Comparison of ENCODE assay signal across 19 cellular contexts in the genomic region with DNA sequence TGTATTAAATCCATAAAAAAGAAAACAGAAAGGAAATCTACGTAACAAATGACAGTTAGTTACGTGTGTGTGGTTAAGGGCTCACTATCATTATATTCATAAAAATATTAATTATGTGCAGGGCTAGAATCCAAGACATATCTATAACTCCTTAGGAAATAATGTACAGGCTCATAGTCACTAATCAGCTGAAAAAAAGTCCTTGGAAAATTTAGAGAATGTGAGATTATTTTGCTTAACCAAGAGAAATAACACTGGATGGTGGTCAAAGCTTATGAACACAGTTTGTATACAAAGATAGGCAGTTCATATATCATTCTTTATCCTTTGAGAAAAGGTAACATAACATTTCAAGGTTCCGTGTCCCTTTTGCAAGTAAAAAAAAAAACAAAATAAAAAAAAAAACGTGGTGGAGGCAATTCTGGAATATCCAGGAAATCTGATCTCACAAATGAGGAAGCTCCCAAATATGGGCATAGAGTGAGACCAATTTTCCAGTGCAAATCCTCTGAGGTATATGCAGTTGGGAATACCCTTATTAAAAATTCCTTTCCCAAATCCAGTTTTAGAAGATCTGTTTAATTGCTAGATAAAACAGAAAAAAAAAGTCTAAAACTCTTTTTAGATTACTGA. TPM values are rescaled to one million over a fixed set of nuclear protein-coding genes. Genes with fewer than 3 reads are reported as not detected.
DNase-seq lines count a peak whose midpoint lies in the region; ATAC-seq, FAIRE-seq and TF ChIP-seq lines count a peak whose summit lies in the region.
"Had no signal": no experiment of that assay in that cellular context is flagged by ENCODE, and none has a peak within 500 bp of the region (broad histone marks: within the 10 kb centered on the region; RNA-seq: fewer than 3 reads in every experiment).

No MANE protein-coding gene starts in this region.

- H2AFZ ChIP-seq in astrocyte (ENCODE audit: low read depth, low read length), result no peak overlapping the region
- no peak overlapping the region for H2AFZ ChIP-seq in hepatocyte

- no peaks in the 10 kb centered on the region for H3K9me3 ChIP-seq in astrocyte (ENCODE audit: insufficient read depth, low read depth, low read length)
- no peaks in the 10 kb centered on the region for H3K9me3 ChIP-seq in hepatocyte (ENCODE audit: low read depth)
- H3K9me3 ChIP-seq in subcutaneous abdominal adipose tissue (ENCODE audit: control insufficient read depth in 5 of 5, low read length in 5 of 5), result no peaks in the 10 kb centered on the region
- H3K9me3 ChIP-seq: lower lobe of right lung, right lobe of liver had no signal

- DNase-seq in activated T-cell treated with anti-CD3 and anti-CD28 coated beads, Interleukin-2, amount 50 U/mL, for 24 hours, result no peak
- no peak for DNase-seq in activated T-cell treated with anti-CD3 and anti-CD28 coated beads, Interleukin-2, amount 50 U/mL, for 1 hour
- DNase-seq in astrocyte (ENCODE audit: low read depth) (peak; percentile 52), hepatocyte (ENCODE audit: low spot score) (no peak), Kasumi-1 (lab: John Stamatoyannopoulos, UW) (no peak), NCI-H748 (lab: John Stamatoyannopoulos, UW; ENCODE audit: unreplicated experiment) (no peak)
- DNase-seq: H7; KBM-7; lower lobe of right lung; NCI-H1417 treated with DMSO at 0.1 percent for 48 hours; NCI-H524; right lobe of liver; stimulated activated CD4-positive, alpha-beta T cell treated with anti-CD3 and anti-CD28 coated beads, Interleukin-4, amount 100 ng/mL, for 4 hours had no signal

- H4K20me1 ChIP-seq in astrocyte (ENCODE audit: insufficient read depth, low read length) (no peaks in the 10 kb centered on the region), hepatocyte (ENCODE audit: insufficient read depth, poor library complexity, severe bottlenecking) (no peaks in the 10 kb centered on the region)

- peak overlapping the region; percentile 90 for H3K27ac Mint-ChIP-seq in activated T-cell treated with anti-CD3 and anti-CD28 coated beads, Interleukin-2, amount 50 U/mL, for 24 hours
- H3K27ac Mint-ChIP-seq in astrocyte (ENCODE audit: unreplicated experiment), result no peak overlapping the region

- no peaks in the 10 kb centered on the region for H3K9me3 Mint-ChIP-seq in activated T-cell treated with anti-CD3 and anti-CD28 coated beads, Interleukin-2, amount 50 U/mL, for 24 hours
- no peaks in the 10 kb centered on the region for H3K9me3 Mint-ChIP-seq in astrocyte (ENCODE audit: unreplicated experiment)
- H3K9me3 Mint-ChIP-seq: neural crest cell had no signal

- WGBS in hepatocyte (ENCODE audit: low lambda C conversion rate, missing lambda C conversion rate), result 43% methylated on average over 4 of the region's 4 CpGs

- no peak overlapping the region for H3K4me3 Mint-ChIP-seq in activated T-cell treated with anti-CD3 and anti-CD28 coated beads, Interleukin-2, amount 50 U/mL, for 24 hours
- no peak overlapping the region for H3K4me3 Mint-ChIP-seq in astrocyte (ENCODE audit: unreplicated experiment)
- H3K4me3 Mint-ChIP-seq: neural crest cell had no signal

- H3K79me2 ChIP-seq in astrocyte (ENCODE audit: insufficient read depth, low read length) (no peaks in the 10 kb centered on the region), hepatocyte (no peaks in the 10 kb centered on the region)

- H3K27ac ChIP-seq in astrocyte (ENCODE audit: low read depth, low read length) (peak overlapping the region; percentile 64), hepatocyte (peak overlapping the region; percentile 67), subcutaneous abdominal adipose tissue (ENCODE audit: low read depth, low read length) (peak overlapping the region; percentile 24)
- H3K27ac ChIP-seq: lower lobe of right lung, right lobe of liver had no signal

- peaks cover 21% of the 10 kb centered on the region for H3K4me1 ChIP-seq in astrocyte (ENCODE audit: insufficient read depth, low read length)
- peaks cover 11% of the 10 kb centered on the region for H3K4me1 ChIP-seq in hepatocyte (ENCODE audit: insufficient read depth)
- H3K4me1 ChIP-seq in subcutaneous abdominal adipose tissue (ENCODE audit: control insufficient read depth in 5 of 5, insufficient read depth in 5 of 5, low read length in 5 of 5), result peaks cover 5 to 23% (median 12%) of the 10 kb centered on the region in 5 donors
- H3K4me1 ChIP-seq: right lobe of liver had no signal

- H3K27me3 ChIP-seq in astrocyte (ENCODE audit: insufficient read depth, low read length) (no peaks in the 10 kb centered on the region), hepatocyte (no peaks in the 10 kb centered on the region), subcutaneous abdominal adipose tissue (ENCODE audit: control insufficient read depth in 5 of 5, insufficient read depth in 4 of 5, low read length in 5 of 5) (no peaks in the 10 kb centered on the region)
- H3K27me3 ChIP-seq: right lobe of liver had no signal

- H3K4me3 ChIP-seq in astrocyte (ENCODE audit: insufficient read depth, low read depth, low read length), result no peak overlapping the region
- no peak overlapping the region for H3K4me3 ChIP-seq in hepatocyte
- no peak overlapping the region for H3K4me3 ChIP-seq in subcutaneous abdominal adipose tissue (ENCODE audit: low read depth in 1 of 5, low read length in 5 of 5)
- H3K4me3 ChIP-seq: lower lobe of right lung, right lobe of liver had no signal

- H3K36me3 ChIP-seq in astrocyte (ENCODE audit: insufficient read depth, low read length), result no peaks in the 10 kb centered on the region
- H3K36me3 ChIP-seq in hepatocyte (replicated peaks; ENCODE audit: insufficient read depth, low read depth), result no peaks in the 10 kb centered on the region
- H3K36me3 ChIP-seq in subcutaneous abdominal adipose tissue (ENCODE audit: control insufficient read depth in 5 of 5, insufficient read depth in 5 of 5, low read length in 5 of 5), result no peaks in the 10 kb centered on the region
- H3K36me3 ChIP-seq: lower lobe of right lung, right lobe of liver had no signal

- H3K9ac ChIP-seq in astrocyte (ENCODE audit: low read length) (no peak overlapping the region), subcutaneous abdominal adipose tissue (ENCODE audit: low read length in 5 of 5) (no peak overlapping the region)

- TF ChIP-seq CTCF in astrocyte (IDR thresholded peaks at IDR 0.05; ENCODE audit: insufficient read depth, low read depth, low read length), result no peak
- no peak for TF ChIP-seq CTCF in hepatocyte (IDR thresholded peaks at IDR 0.05; ENCODE audit: poor library complexity)

- no peaks in the 10 kb centered on the region for H3K27me3 Mint-ChIP-seq in activated T-cell treated with anti-CD3 and anti-CD28 coated beads, Interleukin-2, amount 50 U/mL, for 24 hours
- no peaks in the 10 kb centered on the region for H3K27me3 Mint-ChIP-seq in astrocyte (ENCODE audit: low read depth, unreplicated experiment)

- no peak for FAIRE-seq in astrocyte (lab: Jason Lieb, UNC)
- FAIRE-seq: colon, RCC 7860 had no signal

- H3K4me1 Mint-ChIP-seq in activated T-cell treated with anti-CD3 and anti-CD28 coated beads, Interleukin-2, amount 50 U/mL, for 24 hours (ENCODE audit: low read depth), result peaks cover 44% of the 10 kb centered on the region
- peaks cover 6% of the 10 kb centered on the region for H3K4me1 Mint-ChIP-seq in astrocyte (ENCODE audit: low read depth, unreplicated experiment)
- H3K4me1 Mint-ChIP-seq: neural crest cell had no signal

- no peaks in the 10 kb centered on the region for H3K9me2 ChIP-seq in hepatocyte (replicated peaks; ENCODE audit: insufficient read depth)

- no peak for ATAC-seq in HG02798 (IDR thresholded peaks at IDR 0.05; ENCODE audit: poor library complexity, unreplicated experiment)
- ATAC-seq: lower lobe of right lung had no signal

- peak overlapping the region; percentile 19 for H3K4me2 ChIP-seq in astrocyte (ENCODE audit: low read length)
- H3K4me2 ChIP-seq in hepatocyte, result peak overlapping the region; percentile 38

- H3K36me3 Mint-ChIP-seq in activated T-cell treated with anti-CD3 and anti-CD28 coated beads, Interleukin-2, amount 50 U/mL, for 24 hours (ENCODE audit: low read depth), result no peaks in the 10 kb centered on the region
- H3K36me3 Mint-ChIP-seq in astrocyte (ENCODE audit: low read depth, unreplicated experiment), result no peaks in the 10 kb centered on the region
- H3K36me3 Mint-ChIP-seq: activated naive CD4-positive, alpha-beta T cell treated with anti-CD3 and anti-CD28 coated beads, Interleukin-2, amount 50 U/mL, for 72 hours had no signal

RNA-seq across cellular contexts. Expression of gene TNFAIP3, which starts 17.9 kb away (rescaled TPM):
- total RNA-seq in astrocyte (16.2 and 16.8 TPM in 2 replicates), hepatocyte (61.9 and 73.4 TPM in 2 replicates)
- polyA plus RNA-seq in hepatocyte, result 141 and 164 TPM in 2 replicates
